ENCODE assay signal across 1 cellular context in the genomic region with DNA sequence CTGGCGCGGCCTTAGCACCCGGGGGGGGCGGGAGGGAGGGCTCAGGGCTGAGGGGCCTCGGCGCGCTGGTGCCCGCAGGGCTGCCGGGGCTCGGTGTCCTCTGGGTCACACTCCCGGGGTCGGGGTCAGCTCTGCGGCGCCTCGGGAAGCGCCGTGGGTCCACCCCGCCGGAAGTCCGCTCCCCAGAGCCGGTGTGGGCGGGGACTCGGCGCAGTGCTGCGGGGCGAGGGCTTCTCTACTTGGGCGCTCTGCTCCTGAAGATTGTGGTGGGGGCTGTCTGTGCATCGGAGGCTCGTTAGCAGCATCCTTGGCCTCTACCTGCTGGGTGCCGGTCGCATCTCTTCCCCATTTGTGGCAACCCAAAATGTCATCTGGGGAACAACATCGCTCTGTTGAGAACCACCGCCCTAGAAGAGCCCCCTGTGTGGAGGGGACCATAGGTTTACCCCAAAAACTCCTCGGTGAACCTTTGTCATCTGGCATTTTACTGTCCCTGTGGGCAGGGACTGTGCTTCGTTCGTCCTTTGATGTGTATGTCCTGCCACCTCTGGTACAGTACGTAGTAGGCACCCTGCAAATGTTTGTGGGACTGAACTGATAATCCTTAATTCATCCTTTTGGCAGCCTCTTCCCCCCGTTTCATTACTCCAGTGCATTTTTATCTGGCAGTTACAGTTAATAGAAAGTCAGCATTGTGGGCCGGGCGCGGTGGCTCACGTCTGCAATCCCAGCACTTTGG.
TF ChIP-seq lines count a peak whose summit lies in the region.

No MANE protein-coding gene starts in this region.

TF ChIP-seq in K562, 482 proteins besides CTCF, POLR2A, EP300 and RAD21 (continued from another document and continues in another):
- TF ChIP-seq, protein P1, sequence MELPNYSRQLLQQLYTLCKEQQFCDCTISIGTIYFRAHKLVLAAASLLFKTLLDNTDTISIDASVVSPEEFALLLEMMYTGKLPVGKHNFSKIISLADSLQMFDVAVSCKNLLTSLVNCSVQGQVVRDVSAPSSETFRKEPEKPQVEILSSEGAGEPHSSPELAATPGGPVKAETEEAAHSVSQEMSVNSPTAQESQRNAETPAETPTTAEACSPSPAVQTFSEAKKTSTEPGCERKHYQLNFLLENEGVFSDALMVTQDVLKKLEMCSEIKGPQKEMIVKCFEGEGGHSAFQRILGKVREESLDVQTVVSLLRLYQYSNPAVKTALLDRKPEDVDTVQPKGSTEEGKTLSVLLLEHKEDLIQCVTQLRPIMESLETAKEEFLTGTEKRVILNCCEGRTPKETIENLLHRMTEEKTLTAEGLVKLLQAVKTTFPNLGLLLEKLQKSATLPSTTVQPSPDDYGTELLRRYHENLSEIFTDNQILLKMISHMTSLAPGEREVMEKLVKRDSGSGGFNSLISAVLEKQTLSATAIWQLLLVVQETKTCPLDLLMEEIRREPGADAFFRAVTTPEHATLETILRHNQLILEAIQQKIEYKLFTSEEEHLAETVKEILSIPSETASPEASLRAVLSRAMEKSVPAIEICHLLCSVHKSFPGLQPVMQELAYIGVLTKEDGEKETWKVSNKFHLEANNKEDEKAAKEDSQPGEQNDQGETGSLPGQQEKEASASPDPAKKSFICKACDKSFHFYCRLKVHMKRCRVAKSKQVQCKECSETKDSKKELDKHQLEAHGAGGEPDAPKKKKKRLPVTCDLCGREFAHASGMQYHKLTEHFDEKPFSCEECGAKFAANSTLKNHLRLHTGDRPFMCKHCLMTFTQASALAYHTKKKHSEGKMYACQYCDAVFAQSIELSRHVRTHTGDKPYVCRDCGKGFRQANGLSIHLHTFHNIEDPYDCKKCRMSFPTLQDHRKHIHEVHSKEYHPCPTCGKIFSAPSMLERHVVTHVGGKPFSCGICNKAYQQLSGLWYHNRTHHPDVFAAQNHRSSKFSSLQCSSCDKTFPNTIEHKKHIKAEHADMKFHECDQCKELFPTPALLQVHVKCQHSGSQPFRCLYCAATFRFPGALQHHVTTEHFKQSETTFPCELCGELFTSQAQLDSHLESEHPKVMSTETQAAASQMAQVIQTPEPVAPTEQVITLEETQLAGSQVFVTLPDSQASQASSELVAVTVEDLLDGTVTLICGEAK (IDR thresholded peaks at IDR 0.05), result peak; percentile 67; the same call in 1 of the 2 replicates
- TF ChIP-seq, protein P1 (CRISPR knock-in tag; IDR thresholded peaks at IDR 0.05), result no peak
- TF ChIP-seq ZNF408 (CRISPR knock-in tag; IDR thresholded peaks at IDR 0.05; ENCODE audit: low read depth) (no peak), POLR2H (tag; IDR thresholded peaks at IDR 0.05; ENCODE audit: low read depth) (no peak), MEF2D (tag; conservative IDR thresholded peaks at IDR 0.05; ENCODE audit: low read depth) (no peak), TAF7 (tag; IDR thresholded peaks at IDR 0.05) (no peak), HDAC2 (IDR thresholded peaks at IDR 0.05) (no peak), NR2C1 (IDR thresholded peaks at IDR 0.05) (peak; percentile 9), NR2C1 (tag; IDR thresholded peaks at IDR 0.05) (0 out of 2 replicates have a peak, but pooled peaks have one; percentile 38), MNT (conservative IDR thresholded peaks at IDR 0.05) (0 out of 4 replicates have a peak, but pooled peaks have one; percentile 8 to 27), POLR2G (IDR thresholded peaks at IDR 0.05; ENCODE audit: low read depth, low read length) (peak; percentile 81), PATZ1 (CRISPR knock-in tag; IDR thresholded peaks at IDR 0.05; ENCODE audit: borderline replicate concordance) (no peak), PCBP1 (IDR thresholded peaks at IDR 0.05; ENCODE audit: low read depth, low read length, poor library complexity, severe bottlenecking) (peak; percentile 49), CXXC5 (CRISPR knock-in tag; IDR thresholded peaks at IDR 0.05) (0 out of 2 replicates have a peak, but pooled peaks have one; percentile 1), E2F6 (IDR thresholded peaks at IDR 0.05; ENCODE audit: borderline replicate concordance in 1 of 2, extremely low read depth in 1 of 2, insufficient read depth in 1 of 2, insufficient read length in 1 of 2, low read depth in 1 of 2, low read length in 1 of 2, poor library complexity in 1 of 2, severe bottlenecking in 1 of 2) (peak in 1 of 2 experiments; percentile 6), PHF8 (IDR thresholded peaks at IDR 0.05; ENCODE audit: borderline replicate concordance, low read length) (peak; percentile 31; the same call in 1 of the 2 replicates), ZNF232 (CRISPR knock-in tag; IDR thresholded peaks at IDR 0.05) (0 out of 2 replicates have a peak, but pooled peaks have one; percentile 46), EP400 (IDR thresholded peaks at IDR 0.05) (no peak), ZNF41 (CRISPR knock-in tag; conservative IDR thresholded peaks at IDR 0.05) (no peak), ZKSCAN1 (IDR thresholded peaks at IDR 0.05; ENCODE audit: low read depth, low read length) (peak; percentile 82), ZNF77 (CRISPR knock-in tag; IDR thresholded peaks at IDR 0.05) (no peak), NFYB (IDR thresholded peaks at IDR 0.05; ENCODE audit: extremely low read depth, insufficient read length) (no peak), ZBTB33 (CRISPR knock-in tag; IDR thresholded peaks at IDR 0.05) (0 out of 2 replicates have a peak, but pooled peaks have one; percentile 17), TSC22D4 (tag; IDR thresholded peaks at IDR 0.05) (no peak), ZBTB7A (IDR thresholded peaks at IDR 0.05; ENCODE audit: borderline replicate concordance, control insufficient read depth, low read depth, low read length) (peak; percentile 47; the same call in 1 of the 2 replicates), GTF2E2 (tag; IDR thresholded peaks at IDR 0.05) (peak; percentile 71; the same call in 1 of the 2 replicates), MCM7 (IDR thresholded peaks at IDR 0.05) (no peak), KDM4B (IDR thresholded peaks at IDR 0.05; ENCODE audit: borderline replicate concordance in 2 of 2, low read depth in 1 of 2) (0 out of 4 replicates have a peak, but pooled peaks of 1 of the 2 experiments have one; percentile 8), SREBF1 (IDR thresholded peaks at IDR 0.05; ENCODE audit: borderline replicate concordance, low read depth, low read length) (no peak)
- TF ChIP-seq, protein P2, sequence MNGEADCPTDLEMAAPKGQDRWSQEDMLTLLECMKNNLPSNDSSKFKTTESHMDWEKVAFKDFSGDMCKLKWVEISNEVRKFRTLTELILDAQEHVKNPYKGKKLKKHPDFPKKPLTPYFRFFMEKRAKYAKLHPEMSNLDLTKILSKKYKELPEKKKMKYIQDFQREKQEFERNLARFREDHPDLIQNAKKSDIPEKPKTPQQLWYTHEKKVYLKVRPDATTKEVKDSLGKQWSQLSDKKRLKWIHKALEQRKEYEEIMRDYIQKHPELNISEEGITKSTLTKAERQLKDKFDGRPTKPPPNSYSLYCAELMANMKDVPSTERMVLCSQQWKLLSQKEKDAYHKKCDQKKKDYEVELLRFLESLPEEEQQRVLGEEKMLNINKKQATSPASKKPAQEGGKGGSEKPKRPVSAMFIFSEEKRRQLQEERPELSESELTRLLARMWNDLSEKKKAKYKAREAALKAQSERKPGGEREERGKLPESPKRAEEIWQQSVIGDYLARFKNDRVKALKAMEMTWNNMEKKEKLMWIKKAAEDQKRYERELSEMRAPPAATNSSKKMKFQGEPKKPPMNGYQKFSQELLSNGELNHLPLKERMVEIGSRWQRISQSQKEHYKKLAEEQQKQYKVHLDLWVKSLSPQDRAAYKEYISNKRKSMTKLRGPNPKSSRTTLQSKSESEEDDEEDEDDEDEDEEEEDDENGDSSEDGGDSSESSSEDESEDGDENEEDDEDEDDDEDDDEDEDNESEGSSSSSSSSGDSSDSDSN (IDR thresholded peaks at IDR 0.05; ENCODE audit: borderline replicate concordance in 1 of 2, low read depth in 2 of 2, low read length in 2 of 2), result 0 out of 4 replicates have a peak, but pooled peaks of 1 of the 2 experiments have one; percentile 7
- TF ChIP-seq, protein P3, sequence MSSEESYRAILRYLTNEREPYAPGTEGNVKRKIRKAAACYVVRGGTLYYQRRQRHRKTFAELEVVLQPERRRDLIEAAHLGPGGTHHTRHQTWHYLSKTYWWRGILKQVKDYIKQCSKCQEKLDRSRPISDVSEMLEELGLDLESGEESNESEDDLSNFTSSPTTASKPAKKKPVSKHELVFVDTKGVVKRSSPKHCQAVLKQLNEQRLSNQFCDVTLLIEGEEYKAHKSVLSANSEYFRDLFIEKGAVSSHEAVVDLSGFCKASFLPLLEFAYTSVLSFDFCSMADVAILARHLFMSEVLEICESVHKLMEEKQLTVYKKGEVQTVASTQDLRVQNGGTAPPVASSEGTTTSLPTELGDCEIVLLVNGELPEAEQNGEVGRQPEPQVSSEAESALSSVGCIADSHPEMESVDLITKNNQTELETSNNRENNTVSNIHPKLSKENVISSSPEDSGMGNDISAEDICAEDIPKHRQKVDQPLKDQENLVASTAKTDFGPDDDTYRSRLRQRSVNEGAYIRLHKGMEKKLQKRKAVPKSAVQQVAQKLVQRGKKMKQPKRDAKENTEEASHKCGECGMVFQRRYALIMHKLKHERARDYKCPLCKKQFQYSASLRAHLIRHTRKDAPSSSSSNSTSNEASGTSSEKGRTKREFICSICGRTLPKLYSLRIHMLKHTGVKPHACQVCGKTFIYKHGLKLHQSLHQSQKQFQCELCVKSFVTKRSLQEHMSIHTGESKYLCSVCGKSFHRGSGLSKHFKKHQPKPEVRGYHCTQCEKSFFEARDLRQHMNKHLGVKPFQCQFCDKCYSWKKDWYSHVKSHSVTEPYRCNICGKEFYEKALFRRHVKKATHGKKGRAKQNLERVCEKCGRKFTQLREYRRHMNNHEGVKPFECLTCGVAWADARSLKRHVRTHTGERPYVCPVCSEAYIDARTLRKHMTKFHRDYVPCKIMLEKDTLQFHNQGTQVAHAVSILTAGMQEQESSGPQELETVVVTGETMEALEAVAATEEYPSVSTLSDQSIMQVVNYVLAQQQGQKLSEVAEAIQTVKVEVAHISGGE (CRISPR knock-in tag; IDR thresholded peaks at IDR 0.05), result peak in 2 of 3 experiments; percentile 63 to 75; a peak in 2 of 6 replicates
